1 cellular context compared by ENCODE assay signal in the genomic region with DNA sequence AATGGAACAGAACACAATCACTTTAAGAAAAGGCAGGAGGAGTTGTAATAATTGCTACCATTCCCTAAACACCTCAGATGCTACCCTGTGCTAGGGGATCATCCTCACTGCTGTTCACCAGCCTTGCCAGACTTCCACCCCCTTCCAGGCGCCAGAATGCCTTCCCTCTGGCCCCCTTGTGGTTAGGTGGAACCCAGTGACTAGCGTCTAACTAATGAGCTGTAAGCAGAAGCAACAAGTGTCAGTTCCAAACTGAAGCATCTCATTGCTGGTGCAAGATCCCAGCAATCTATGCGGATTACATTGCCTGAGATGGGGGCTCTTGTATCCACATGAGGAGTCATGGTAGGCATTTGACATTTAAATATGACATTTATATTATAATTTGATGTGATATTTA.
TF ChIP-seq lines count a peak whose summit lies in the region.

No MANE protein-coding gene starts in this region.

TF ChIP-seq in GM23338, 12 proteins besides CTCF, POLR2A, EP300 and RAD21 (continued from another document):
- TF ChIP-seq, protein P1, sequence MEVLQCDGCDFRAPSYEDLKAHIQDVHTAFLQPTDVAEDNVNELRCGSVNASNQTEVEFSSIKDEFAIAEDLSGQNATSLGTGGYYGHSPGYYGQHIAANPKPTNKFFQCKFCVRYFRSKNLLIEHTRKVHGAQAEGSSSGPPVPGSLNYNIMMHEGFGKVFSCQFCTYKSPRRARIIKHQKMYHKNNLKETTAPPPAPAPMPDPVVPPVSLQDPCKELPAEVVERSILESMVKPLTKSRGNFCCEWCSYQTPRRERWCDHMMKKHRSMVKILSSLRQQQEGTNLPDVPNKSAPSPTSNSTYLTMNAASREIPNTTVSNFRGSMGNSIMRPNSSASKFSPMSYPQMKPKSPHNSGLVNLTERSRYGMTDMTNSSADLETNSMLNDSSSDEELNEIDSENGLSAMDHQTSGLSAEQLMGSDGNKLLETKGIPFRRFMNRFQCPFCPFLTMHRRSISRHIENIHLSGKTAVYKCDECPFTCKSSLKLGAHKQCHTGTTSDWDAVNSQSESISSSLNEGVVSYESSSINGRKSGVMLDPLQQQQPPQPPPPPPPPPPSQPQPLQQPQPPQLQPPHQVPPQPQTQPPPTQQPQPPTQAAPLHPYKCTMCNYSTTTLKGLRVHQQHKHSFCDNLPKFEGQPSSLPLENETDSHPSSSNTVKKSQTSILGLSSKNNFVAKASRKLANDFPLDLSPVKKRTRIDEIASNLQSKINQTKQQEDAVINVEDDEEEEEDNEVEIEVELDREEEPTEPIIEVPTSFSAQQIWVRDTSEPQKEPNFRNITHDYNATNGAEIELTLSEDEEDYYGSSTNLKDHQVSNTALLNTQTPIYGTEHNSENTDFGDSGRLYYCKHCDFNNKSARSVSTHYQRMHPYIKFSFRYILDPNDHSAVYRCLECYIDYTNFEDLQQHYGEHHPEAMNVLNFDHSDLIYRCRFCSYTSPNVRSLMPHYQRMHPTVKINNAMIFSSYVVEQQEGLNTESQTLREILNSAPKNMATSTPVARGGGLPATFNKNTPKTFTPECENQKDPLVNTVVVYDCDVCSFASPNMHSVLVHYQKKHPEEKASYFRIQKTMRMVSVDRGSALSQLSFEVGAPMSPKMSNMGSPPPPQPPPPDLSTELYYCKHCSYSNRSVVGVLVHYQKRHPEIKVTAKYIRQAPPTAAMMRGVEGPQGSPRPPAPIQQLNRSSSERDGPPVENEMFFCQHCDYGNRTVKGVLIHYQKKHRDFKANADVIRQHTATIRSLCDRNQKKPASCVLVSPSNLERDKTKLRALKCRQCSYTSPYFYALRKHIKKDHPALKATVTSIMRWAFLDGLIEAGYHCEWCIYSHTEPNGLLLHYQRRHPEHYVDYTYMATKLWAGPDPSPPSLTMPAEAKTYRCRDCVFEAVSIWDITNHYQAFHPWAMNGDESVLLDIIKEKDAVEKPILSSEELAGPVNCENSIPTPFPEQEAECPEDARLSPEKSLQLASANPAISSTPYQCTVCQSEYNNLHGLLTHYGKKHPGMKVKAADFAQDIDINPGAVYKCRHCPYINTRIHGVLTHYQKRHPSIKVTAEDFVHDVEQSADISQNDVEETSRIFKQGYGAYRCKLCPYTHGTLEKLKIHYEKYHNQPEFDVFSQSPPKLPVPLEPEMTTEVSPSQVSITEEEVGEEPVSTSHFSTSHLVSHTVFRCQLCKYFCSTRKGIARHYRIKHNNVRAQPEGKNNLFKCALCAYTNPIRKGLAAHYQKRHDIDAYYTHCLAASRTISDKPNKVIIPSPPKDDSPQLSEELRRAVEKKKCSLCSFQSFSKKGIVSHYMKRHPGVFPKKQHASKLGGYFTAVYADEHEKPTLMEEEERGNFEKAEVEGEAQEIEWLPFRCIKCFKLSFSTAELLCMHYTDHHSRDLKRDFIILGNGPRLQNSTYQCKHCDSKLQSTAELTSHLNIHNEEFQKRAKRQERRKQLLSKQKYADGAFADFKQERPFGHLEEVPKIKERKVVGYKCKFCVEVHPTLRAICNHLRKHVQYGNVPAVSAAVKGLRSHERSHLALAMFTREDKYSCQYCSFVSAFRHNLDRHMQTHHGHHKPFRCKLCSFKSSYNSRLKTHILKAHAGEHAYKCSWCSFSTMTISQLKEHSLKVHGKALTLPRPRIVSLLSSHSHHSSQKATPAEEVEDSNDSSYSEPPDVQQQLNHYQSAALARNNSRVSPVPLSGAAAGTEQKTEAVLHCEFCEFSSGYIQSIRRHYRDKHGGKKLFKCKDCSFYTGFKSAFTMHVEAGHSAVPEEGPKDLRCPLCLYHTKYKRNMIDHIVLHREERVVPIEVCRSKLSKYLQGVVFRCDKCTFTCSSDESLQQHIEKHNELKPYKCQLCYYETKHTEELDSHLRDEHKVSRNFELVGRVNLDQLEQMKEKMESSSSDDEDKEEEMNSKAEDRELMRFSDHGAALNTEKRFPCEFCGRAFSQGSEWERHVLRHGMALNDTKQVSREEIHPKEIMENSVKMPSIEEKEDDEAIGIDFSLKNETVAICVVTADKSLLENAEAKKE (CRISPR knock-in tag; IDR thresholded peaks at IDR 0.05): no peak
- TF ChIP-seq, protein P2, sequence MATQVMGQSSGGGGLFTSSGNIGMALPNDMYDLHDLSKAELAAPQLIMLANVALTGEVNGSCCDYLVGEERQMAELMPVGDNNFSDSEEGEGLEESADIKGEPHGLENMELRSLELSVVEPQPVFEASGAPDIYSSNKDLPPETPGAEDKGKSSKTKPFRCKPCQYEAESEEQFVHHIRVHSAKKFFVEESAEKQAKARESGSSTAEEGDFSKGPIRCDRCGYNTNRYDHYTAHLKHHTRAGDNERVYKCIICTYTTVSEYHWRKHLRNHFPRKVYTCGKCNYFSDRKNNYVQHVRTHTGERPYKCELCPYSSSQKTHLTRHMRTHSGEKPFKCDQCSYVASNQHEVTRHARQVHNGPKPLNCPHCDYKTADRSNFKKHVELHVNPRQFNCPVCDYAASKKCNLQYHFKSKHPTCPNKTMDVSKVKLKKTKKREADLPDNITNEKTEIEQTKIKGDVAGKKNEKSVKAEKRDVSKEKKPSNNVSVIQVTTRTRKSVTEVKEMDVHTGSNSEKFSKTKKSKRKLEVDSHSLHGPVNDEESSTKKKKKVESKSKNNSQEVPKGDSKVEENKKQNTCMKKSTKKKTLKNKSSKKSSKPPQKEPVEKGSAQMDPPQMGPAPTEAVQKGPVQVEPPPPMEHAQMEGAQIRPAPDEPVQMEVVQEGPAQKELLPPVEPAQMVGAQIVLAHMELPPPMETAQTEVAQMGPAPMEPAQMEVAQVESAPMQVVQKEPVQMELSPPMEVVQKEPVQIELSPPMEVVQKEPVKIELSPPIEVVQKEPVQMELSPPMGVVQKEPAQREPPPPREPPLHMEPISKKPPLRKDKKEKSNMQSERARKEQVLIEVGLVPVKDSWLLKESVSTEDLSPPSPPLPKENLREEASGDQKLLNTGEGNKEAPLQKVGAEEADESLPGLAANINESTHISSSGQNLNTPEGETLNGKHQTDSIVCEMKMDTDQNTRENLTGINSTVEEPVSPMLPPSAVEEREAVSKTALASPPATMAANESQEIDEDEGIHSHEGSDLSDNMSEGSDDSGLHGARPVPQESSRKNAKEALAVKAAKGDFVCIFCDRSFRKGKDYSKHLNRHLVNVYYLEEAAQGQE (IDR thresholded peaks at IDR 0.05; ENCODE audit: unreplicated experiment): no peak
- TF ChIP-seq ZNF114 (CRISPR knock-in tag; IDR thresholded peaks at IDR 0.05) (no peak), EZH2phosphoT487 (IDR thresholded peaks at IDR 0.05; ENCODE audit: unreplicated experiment) (no peak), NANOG (IDR thresholded peaks at IDR 0.05; ENCODE audit: borderline replicate concordance) (no peak), CREB1 (CRISPR knock-in tag; IDR thresholded peaks at IDR 0.05; ENCODE audit: low read depth) (no peak), JUNB (IDR thresholded peaks at IDR 0.05; ENCODE audit: unreplicated experiment) (no peak), ZNF331 (CRISPR knock-in tag; IDR thresholded peaks at IDR 0.05; ENCODE audit: low read depth) (no peak)
- TF ChIP-seq, protein P3, sequence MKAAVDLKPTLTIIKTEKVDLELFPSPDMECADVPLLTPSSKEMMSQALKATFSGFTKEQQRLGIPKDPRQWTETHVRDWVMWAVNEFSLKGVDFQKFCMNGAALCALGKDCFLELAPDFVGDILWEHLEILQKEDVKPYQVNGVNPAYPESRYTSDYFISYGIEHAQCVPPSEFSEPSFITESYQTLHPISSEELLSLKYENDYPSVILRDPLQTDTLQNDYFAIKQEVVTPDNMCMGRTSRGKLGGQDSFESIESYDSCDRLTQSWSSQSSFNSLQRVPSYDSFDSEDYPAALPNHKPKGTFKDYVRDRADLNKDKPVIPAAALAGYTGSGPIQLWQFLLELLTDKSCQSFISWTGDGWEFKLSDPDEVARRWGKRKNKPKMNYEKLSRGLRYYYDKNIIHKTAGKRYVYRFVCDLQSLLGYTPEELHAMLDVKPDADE (IDR thresholded peaks at IDR 0.05): no peak
